1 cellular context compared by ENCODE assay signal in genomic region chr9:15936316-15936869, GRCh38.
TF ChIP-seq lines count a peak whose summit lies in the region.

No MANE protein-coding gene starts in this region.

TF ChIP-seq in HEK293, 187 proteins besides CTCF, POLR2A, EP300 and RAD21 (continued from another document):
- TF ChIP-seq ZSCAN4 (tag by site-specific recombination; IDR thresholded peaks at IDR 0.05) (no peak), ZSCAN16 (tag by site-specific recombination; IDR thresholded peaks at IDR 0.05) (no peak), ZNF354C (tag by site-specific recombination; IDR thresholded peaks at IDR 0.05; ENCODE audit: borderline replicate concordance, low read depth) (no peak), ZNF692 (tag by site-specific recombination; IDR thresholded peaks at IDR 0.05) (no peak), ZNF549 (tag by site-specific recombination; IDR thresholded peaks at IDR 0.05) (no peak), KLF16 (tag by site-specific recombination; IDR thresholded peaks at IDR 0.05) (no peak), EGR2 (tag by site-specific recombination; IDR thresholded peaks at IDR 0.05; ENCODE audit: low read depth) (no peak), ZNF837 (tag by site-specific recombination; IDR thresholded peaks at IDR 0.05) (no peak), FEZF1 (tag by site-specific recombination; IDR thresholded peaks at IDR 0.05) (peak; percentile 29), ZNF202 (tag by site-specific recombination; IDR thresholded peaks at IDR 0.05; ENCODE audit: borderline replicate concordance) (no peak), ELK4 (IDR thresholded peaks at IDR 0.05; ENCODE audit: borderline replicate concordance, low read depth, low read length) (no peak), ZNF645 (tag by site-specific recombination; IDR thresholded peaks at IDR 0.05) (no peak), ZNF324 (tag by site-specific recombination; IDR thresholded peaks at IDR 0.05) (no peak), INSM2 (tag by site-specific recombination; IDR thresholded peaks at IDR 0.05) (0 out of 2 replicates have a peak, but pooled peaks have one; percentile 33), ZNF18 (tag by site-specific recombination; IDR thresholded peaks at IDR 0.05) (0 out of 2 replicates have a peak, but pooled peaks have one; percentile 58), ZNF350 (tag by site-specific recombination; IDR thresholded peaks at IDR 0.05) (no peak), ZSCAN30 (tag by site-specific recombination; IDR thresholded peaks at IDR 0.05) (no peak), ZNF701 (tag by site-specific recombination; IDR thresholded peaks at IDR 0.05) (no peak), ZNF155 (tag by site-specific recombination; IDR thresholded peaks at IDR 0.05) (no peak), ZNF596 (tag by site-specific recombination; IDR thresholded peaks at IDR 0.05) (no peak), ZNF785 (tag by site-specific recombination; IDR thresholded peaks at IDR 0.05) (no peak), ZNF121 (tag by site-specific recombination; IDR thresholded peaks at IDR 0.05) (no peak), ZNF530 (tag by site-specific recombination; IDR thresholded peaks at IDR 0.05; ENCODE audit: low read depth) (no peak), OSR2 (tag by site-specific recombination; IDR thresholded peaks at IDR 0.05) (peak; percentile 76), ZNF843 (tag by site-specific recombination; IDR thresholded peaks at IDR 0.05) (peak; percentile 29; the same call in 1 of the 2 replicates), ZNF221 (tag by site-specific recombination; IDR thresholded peaks at IDR 0.05; ENCODE audit: borderline replicate concordance) (no peak), ZNF660 (tag by site-specific recombination; IDR thresholded peaks at IDR 0.05) (no peak), ZNF391 (tag by site-specific recombination; IDR thresholded peaks at IDR 0.05; ENCODE audit: borderline replicate concordance, low read depth) (no peak), ZNF2 (tag by site-specific recombination; IDR thresholded peaks at IDR 0.05) (no peak), ZFP37 (tag by site-specific recombination; IDR thresholded peaks at IDR 0.05) (no peak), ZNF214 (tag by site-specific recombination; IDR thresholded peaks at IDR 0.05; ENCODE audit: borderline replicate concordance) (no peak), ZNF223 (tag by site-specific recombination; IDR thresholded peaks at IDR 0.05) (no peak), ZXDB (tag by site-specific recombination; IDR thresholded peaks at IDR 0.05) (0 out of 2 replicates have a peak, but pooled peaks have one; percentile 19)
- TF ChIP-seq, protein P1, sequence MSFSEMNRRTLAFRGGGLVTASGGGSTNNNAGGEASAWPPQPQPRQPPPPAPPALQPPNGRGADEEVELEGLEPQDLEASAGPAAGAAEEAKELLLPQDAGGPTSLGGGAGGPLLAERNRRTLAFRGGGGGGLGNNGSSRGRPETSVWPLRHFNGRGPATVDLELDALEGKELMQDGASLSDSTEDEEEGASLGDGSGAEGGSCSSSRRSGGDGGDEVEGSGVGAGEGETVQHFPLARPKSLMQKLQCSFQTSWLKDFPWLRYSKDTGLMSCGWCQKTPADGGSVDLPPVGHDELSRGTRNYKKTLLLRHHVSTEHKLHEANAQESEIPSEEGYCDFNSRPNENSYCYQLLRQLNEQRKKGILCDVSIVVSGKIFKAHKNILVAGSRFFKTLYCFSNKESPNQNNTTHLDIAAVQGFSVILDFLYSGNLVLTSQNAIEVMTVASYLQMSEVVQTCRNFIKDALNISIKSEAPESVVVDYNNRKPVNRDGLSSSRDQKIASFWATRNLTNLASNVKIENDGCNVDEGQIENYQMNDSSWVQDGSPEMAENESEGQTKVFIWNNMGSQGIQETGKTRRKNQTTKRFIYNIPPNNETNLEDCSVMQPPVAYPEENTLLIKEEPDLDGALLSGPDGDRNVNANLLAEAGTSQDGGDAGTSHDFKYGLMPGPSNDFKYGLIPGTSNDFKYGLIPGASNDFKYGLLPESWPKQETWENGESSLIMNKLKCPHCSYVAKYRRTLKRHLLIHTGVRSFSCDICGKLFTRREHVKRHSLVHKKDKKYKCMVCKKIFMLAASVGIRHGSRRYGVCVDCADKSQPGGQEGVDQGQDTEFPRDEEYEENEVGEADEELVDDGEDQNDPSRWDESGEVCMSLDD (tag by site-specific recombination; IDR thresholded peaks at IDR 0.05): no peak
- TF ChIP-seq, protein P2, sequence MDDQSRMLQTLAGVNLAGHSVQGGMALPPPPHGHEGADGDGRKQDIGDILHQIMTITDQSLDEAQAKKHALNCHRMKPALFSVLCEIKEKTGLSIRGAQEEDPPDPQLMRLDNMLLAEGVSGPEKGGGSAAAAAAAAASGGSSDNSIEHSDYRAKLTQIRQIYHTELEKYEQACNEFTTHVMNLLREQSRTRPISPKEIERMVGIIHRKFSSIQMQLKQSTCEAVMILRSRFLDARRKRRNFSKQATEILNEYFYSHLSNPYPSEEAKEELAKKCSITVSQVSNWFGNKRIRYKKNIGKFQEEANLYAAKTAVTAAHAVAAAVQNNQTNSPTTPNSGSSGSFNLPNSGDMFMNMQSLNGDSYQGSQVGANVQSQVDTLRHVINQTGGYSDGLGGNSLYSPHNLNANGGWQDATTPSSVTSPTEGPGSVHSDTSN (CRISPR knock-in tag; IDR thresholded peaks at IDR 0.05): no peak
- TF ChIP-seq, protein P3, sequence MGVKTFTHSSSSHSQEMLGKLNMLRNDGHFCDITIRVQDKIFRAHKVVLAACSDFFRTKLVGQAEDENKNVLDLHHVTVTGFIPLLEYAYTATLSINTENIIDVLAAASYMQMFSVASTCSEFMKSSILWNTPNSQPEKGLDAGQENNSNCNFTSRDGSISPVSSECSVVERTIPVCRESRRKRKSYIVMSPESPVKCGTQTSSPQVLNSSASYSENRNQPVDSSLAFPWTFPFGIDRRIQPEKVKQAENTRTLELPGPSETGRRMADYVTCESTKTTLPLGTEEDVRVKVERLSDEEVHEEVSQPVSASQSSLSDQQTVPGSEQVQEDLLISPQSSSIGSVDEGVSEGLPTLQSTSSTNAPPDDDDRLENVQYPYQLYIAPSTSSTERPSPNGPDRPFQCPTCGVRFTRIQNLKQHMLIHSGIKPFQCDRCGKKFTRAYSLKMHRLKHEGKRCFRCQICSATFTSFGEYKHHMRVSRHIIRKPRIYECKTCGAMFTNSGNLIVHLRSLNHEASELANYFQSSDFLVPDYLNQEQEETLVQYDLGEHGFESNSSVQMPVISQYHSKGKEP (tag by site-specific recombination; IDR thresholded peaks at IDR 0.05): peak; percentile 71; the same call in 1 of the 2 replicates
- TF ChIP-seq, protein P4, sequence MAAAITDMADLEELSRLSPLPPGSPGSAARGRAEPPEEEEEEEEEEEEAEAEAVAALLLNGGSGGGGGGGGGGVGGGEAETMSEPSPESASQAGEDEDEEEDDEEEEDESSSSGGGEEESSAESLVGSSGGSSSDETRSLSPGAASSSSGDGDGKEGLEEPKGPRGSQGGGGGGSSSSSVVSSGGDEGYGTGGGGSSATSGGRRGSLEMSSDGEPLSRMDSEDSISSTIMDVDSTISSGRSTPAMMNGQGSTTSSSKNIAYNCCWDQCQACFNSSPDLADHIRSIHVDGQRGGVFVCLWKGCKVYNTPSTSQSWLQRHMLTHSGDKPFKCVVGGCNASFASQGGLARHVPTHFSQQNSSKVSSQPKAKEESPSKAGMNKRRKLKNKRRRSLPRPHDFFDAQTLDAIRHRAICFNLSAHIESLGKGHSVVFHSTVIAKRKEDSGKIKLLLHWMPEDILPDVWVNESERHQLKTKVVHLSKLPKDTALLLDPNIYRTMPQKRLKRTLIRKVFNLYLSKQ (tag by site-specific recombination; IDR thresholded peaks at IDR 0.05; ENCODE audit: borderline replicate concordance): no peak
- TF ChIP-seq, protein P5, sequence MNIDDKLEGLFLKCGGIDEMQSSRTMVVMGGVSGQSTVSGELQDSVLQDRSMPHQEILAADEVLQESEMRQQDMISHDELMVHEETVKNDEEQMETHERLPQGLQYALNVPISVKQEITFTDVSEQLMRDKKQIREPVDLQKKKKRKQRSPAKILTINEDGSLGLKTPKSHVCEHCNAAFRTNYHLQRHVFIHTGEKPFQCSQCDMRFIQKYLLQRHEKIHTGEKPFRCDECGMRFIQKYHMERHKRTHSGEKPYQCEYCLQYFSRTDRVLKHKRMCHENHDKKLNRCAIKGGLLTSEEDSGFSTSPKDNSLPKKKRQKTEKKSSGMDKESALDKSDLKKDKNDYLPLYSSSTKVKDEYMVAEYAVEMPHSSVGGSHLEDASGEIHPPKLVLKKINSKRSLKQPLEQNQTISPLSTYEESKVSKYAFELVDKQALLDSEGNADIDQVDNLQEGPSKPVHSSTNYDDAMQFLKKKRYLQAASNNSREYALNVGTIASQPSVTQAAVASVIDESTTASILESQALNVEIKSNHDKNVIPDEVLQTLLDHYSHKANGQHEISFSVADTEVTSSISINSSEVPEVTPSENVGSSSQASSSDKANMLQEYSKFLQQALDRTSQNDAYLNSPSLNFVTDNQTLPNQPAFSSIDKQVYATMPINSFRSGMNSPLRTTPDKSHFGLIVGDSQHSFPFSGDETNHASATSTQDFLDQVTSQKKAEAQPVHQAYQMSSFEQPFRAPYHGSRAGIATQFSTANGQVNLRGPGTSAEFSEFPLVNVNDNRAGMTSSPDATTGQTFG (tag by site-specific recombination; IDR thresholded peaks at IDR 0.05; ENCODE audit: borderline replicate concordance): no peak
- TF ChIP-seq, protein P6, sequence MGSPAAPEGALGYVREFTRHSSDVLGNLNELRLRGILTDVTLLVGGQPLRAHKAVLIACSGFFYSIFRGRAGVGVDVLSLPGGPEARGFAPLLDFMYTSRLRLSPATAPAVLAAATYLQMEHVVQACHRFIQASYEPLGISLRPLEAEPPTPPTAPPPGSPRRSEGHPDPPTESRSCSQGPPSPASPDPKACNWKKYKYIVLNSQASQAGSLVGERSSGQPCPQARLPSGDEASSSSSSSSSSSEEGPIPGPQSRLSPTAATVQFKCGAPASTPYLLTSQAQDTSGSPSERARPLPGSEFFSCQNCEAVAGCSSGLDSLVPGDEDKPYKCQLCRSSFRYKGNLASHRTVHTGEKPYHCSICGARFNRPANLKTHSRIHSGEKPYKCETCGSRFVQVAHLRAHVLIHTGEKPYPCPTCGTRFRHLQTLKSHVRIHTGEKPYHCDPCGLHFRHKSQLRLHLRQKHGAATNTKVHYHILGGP (tag by site-specific recombination; IDR thresholded peaks at IDR 0.05): no peak
TF ChIP-seq in HEK293: peak in this region for 16.
